ENCODE assay signal across 8 cellular contexts in genomic region chr12:10613334-10614055, GRCh38. TPM values are rescaled to one million over a fixed set of nuclear protein-coding genes. Genes with fewer than 3 reads are reported as not detected.
A peak's percentile ranks its signal among the peaks of the same experiment; 100 is the strongest.
DNase-seq lines count a peak whose midpoint lies in the region; ATAC-seq, FAIRE-seq and TF ChIP-seq lines count a peak whose summit lies in the region.

MAGOHB (minus strand) TSS chr12:10613609; CDS start chr12:10613532, 77 bp downstream.

- peak within 1 kb of the TSS; percentile 78 for H3K4me3 ChIP-seq in choroid plexus epithelial cell (ENCODE audit: low read depth, low read length)
- peak within 1 kb of the TSS; percentile 95 to 97 for H3K4me3 ChIP-seq in kidney (ENCODE audit: low read length in 2 of 2)

- peak; percentile 87 for TF ChIP-seq POLR2A in GM19193 (IDR thresholded peaks at IDR 0.05; ENCODE audit: extremely low read depth, insufficient read depth, insufficient read length)

- FAIRE-seq in kidney (lab: Jason Lieb, UNC): peak; percentile 60

- H3K27ac ChIP-seq in kidney (ENCODE audit: low read depth in 2 of 2, low read length in 2 of 2): peak within 1 kb of the TSS; percentile 73 to 79

- ATAC-seq in HG03439 (IDR thresholded peaks at IDR 0.05; ENCODE audit: unreplicated experiment): peak; percentile 96

- peaks cover 6 to 7% of the 10 kb centered on the region in 2 donors for H3K4me1 ChIP-seq in kidney (ENCODE audit: control insufficient read depth in 1 of 2, insufficient read depth in 1 of 2, low read depth in 1 of 2, low read length in 2 of 2)

- TF ChIP-seq CTCF in choroid plexus epithelial cell (conservative IDR thresholded peaks at IDR 0.05; ENCODE audit: low read depth, low read length): no peak
- no peak for TF ChIP-seq CTCF in kidney (IDR thresholded peaks at IDR 0.05; ENCODE audit: borderline replicate concordance, extremely low read depth, insufficient read depth)

- no peaks in the 10 kb centered on the region for H3K9me3 ChIP-seq in kidney (ENCODE audit: control insufficient read depth in 1 of 2, low read length in 2 of 2)

- intact Hi-C loops in kidney (cut with DNase I): no loop called here

- peaks cover 3 to 5% of the 10 kb centered on the region in 2 donors for H3K36me3 ChIP-seq in kidney (ENCODE audit: control insufficient read depth in 1 of 2, insufficient read depth in 2 of 2, low read length in 2 of 2)

- peak within 1 kb of the TSS; percentile 75 to 86 for H3K9ac ChIP-seq in kidney (ENCODE audit: low read length in 2 of 2)

- DNase-seq in AG20443 (ENCODE audit: low spot score): peak; percentile 95
- peak; percentile 89 for DNase-seq in NCI-H510A treated with DMSO at 0.1 percent for 48 hours (lab: John Stamatoyannopoulos, UW)
- peak; percentile 99 for DNase-seq in activated CD4-positive, alpha-beta T cell treated with anti-CD3 and anti-CD28 coated beads for 24 hours (ENCODE audit: low read depth in 2 of 2)
- peak; percentile 98 for DNase-seq in choroid plexus epithelial cell (ENCODE audit: low read depth)
- peak; percentile 98 for DNase-seq in kidney
- peak; percentile 98 for DNase-seq in stimulated activated CD4-positive, alpha-beta T cell treated with anti-CD3 and anti-CD28 coated beads, Interleukin-15, amount 100 ng/mL, for 24 hours

RNA-seq across cellular contexts. Expression of gene MAGOHB, which starts in this region (rescaled TPM):
- total RNA-seq in kidney: 20.0 TPM
- polyA plus RNA-seq in kidney (ENCODE audit: insufficient read depth, low read depth, low replicate concordance): 31.7 TPM

Comparison
In these comparisons a context has a peak if more than half of its experiments do, and no peak if none do; other contexts are left out.
1. Peak in every context shown above with its lines: DNase-seq, ATAC-seq, H3K4me3 ChIP-seq and H3K27ac ChIP-seq.